ENCODE assay signal across 1 cellular context in genomic region chr1:201874672-201875071, GRCh38.
TF ChIP-seq lines count a peak whose summit lies in the region.

No MANE protein-coding gene starts in this region.

TF ChIP-seq in K562, 482 proteins besides CTCF, POLR2A, EP300 and RAD21:
- TF ChIP-seq POLR2AphosphoS5 (IDR thresholded peaks at IDR 0.05; ENCODE audit: control insufficient read depth, insufficient read depth, low read depth, low read length), result peak; percentile 10; the same call in 1 of the 2 replicates
- peak; percentile 78; the same call in 1 of the 2 replicates for TF ChIP-seq ZNF263 (CRISPR knock-in tag; IDR thresholded peaks at IDR 0.05; ENCODE audit: borderline replicate concordance)
- no peak for TF ChIP-seq HMG20B (CRISPR knock-in tag; IDR thresholded peaks at IDR 0.05)
- TF ChIP-seq RBM34 (IDR thresholded peaks at IDR 0.05; ENCODE audit: borderline replicate concordance, insufficient read depth, low read length), result no peak
TF ChIP-seq in K562: peak in this region for 2.
